ENCODE assay signal across 35 cellular contexts in the genomic region with DNA sequence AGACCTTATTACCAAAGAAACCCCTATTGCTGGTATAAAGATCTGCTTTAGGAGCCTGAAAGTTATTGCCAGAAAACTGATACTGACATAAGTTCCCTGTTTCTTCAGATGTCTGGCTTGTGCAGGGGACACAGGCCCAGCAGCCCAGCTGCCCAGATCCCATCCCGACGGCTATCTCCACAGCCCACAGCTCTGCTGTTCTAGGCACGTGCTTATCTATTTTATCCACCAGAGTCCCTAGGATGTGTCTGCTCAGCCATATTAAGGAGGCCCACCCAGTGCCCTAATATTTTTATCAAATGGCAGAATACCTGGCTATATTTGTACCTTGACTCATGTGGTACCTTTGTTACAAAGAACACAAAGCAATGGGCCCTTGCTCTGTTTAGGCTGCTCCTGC. TPM values are rescaled to one million over a fixed set of nuclear protein-coding genes. Genes with fewer than 3 reads are reported as not detected.
DNase-seq lines count a peak whose midpoint lies in the region; ATAC-seq, FAIRE-seq and TF ChIP-seq lines count a peak whose summit lies in the region.
"Had no signal": no experiment of that assay in that cellular context is flagged by ENCODE, and none has a peak within 500 bp of the region (broad histone marks: within the 10 kb centered on the region; RNA-seq: fewer than 3 reads in every experiment).

No MANE protein-coding gene starts in this region.

- H3K4me3 Mint-ChIP-seq in HFFc6, result no peak overlapping the region
- H3K4me3 Mint-ChIP-seq: B cell; CD14-positive monocyte; CD4-positive, alpha-beta memory T cell; CD4-positive, alpha-beta T cell; CD4-positive, CD25-positive, alpha-beta regulatory T cell; CD8-positive, alpha-beta memory T cell; CD8-positive, alpha-beta T cell had no signal

- TF ChIP-seq POLR2A in K562 (conservative IDR thresholded peaks at IDR 0.05), result no peak
- no peak for TF ChIP-seq POLR2A in erythroblast (IDR thresholded peaks at IDR 0.05; ENCODE audit: low read length)
- no peak for TF ChIP-seq POLR2A in Peyer's patch (IDR thresholded peaks at IDR 0.05)

- H4K20me1 ChIP-seq in K562 (replicated peaks; ENCODE audit: control insufficient read depth, insufficient read depth, low read length), result 0 out of 2 replicates have a peak, but pooled peaks cover 4% of the 10 kb centered on the region
- H4K20me1 ChIP-seq: BLaER1; BLaER1 treated with 17β-estradiol and CSF1 and Interleukin-3, amounts not matched to agents 10 nM and 100 nM had no signal

- 0% methylated on average over 3 of the region's 3 CpGs for WGBS in K562 (ENCODE audit: insufficient coverage, low coverage, missing lambda C conversion rate)

- no peak overlapping the region; a peak in 1 of 4 replicates for H3K9ac ChIP-seq in K562 (ENCODE audit: insufficient read depth in 1 of 2, low read depth in 2 of 2, low read length in 2 of 2)
- H3K9ac ChIP-seq: BLaER1; BLaER1 treated with 17β-estradiol and CSF1 and Interleukin-3, amounts not matched to agents 10 nM and 100 nM had no signal

- no peaks in the 10 kb centered on the region for H3K36me3 Mint-ChIP-seq in HFFc6 (ENCODE audit: low read depth)
- H3K36me3 Mint-ChIP-seq: CD14-positive monocyte; CD4-positive, alpha-beta memory T cell; CD4-positive, CD25-positive, alpha-beta regulatory T cell; CD8-positive, alpha-beta memory T cell; CD8-positive, alpha-beta T cell had no signal

- no peaks in the 10 kb centered on the region for H3K9me3 ChIP-seq in BE2C
- no peaks in the 10 kb centered on the region for H3K9me3 ChIP-seq in K562 (replicated peaks; ENCODE audit: control insufficient read depth, insufficient read depth, low read depth, low read length)
- no peaks in the 10 kb centered on the region for H3K9me3 ChIP-seq in Peyer's patch
- H3K9me3 ChIP-seq: A549; BLaER1; BLaER1 treated with 17β-estradiol and CSF1 and Interleukin-3, amounts not matched to agents 10 nM and 100 nM; Caco-2 had no signal

- H3K27ac ChIP-seq in K562 (ENCODE audit: extremely low read depth, low read depth, low read length) (no peak overlapping the region), Peyer's patch (no peak overlapping the region), caudate nucleus (ENCODE audit: low read depth, low read length) (no peak overlapping the region)
- H3K27ac ChIP-seq: 22Rv1; A549; BLaER1; BLaER1 treated with 17β-estradiol and CSF1 and Interleukin-3, amounts not matched to agents 10 nM and 100 nM; C4-2B had no signal

- ATAC-seq in left ventricle myocardium superior (peak; percentile 40), Right ventricle myocardium inferior (no peak), K562 (peak; percentile 75)
- ATAC-seq: A549; CD8-positive, alpha-beta T cell had no signal

- peaks cover 47% of the 10 kb centered on the region for H3K27me3 Mint-ChIP-seq in HFFc6 (ENCODE audit: insufficient read depth)
- H3K27me3 Mint-ChIP-seq: CD4-positive, alpha-beta T cell had no signal

- no TSS peak for BruUV-seq in K562 (replicated peaks; lab: Mats Ljungman, UMichigan)

- POLR2A ChIA-PET in K562 (lab: Yijun Ruan, JAX), result no interaction called here

- H3K9me1 ChIP-seq in K562 (ENCODE audit: control insufficient read depth, insufficient read depth, low read length), result no peaks in the 10 kb centered on the region

- no peak overlapping the region for H2AFZ ChIP-seq in K562 (ENCODE audit: low read depth, low read length)

- FAIRE-seq in K562 (lab: Jason Lieb, UNC), result no peak
- FAIRE-seq: A204.1, A549, D721Med had no signal

- H3K4me2 ChIP-seq in K562 (ENCODE audit: insufficient read depth, low read length), result no peak overlapping the region
- H3K4me2 ChIP-seq: A549; BLaER1; BLaER1 treated with 17β-estradiol and CSF1 and Interleukin-3, amounts not matched to agents 10 nM and 100 nM had no signal

- CTCF ChIA-PET in K562 (lab: Yijun Ruan, JAX; ENCODE audit: low intra/inter-chr PET ratio), result no interaction called here

- TF ChIP-seq CTCF in BE2C (IDR thresholded peaks at IDR 0.05; ENCODE audit: low read depth, low read length), result no peak
- no peak for TF ChIP-seq CTCF in K562 (IDR thresholded peaks at IDR 0.05 in 2 of 3, conservative IDR thresholded peaks at IDR 0.05 in 1 of 3; ENCODE audit: insufficient read depth in 2 of 3, low read depth in 1 of 3, low read length in 3 of 3)
- TF ChIP-seq CTCF in Peyer's patch (IDR thresholded peaks at IDR 0.05), result no peak
- TF ChIP-seq CTCF in HFFc6 (IDR thresholded peaks at IDR 0.05), result no peak

- no peaks in the 10 kb centered on the region for H3K79me2 ChIP-seq in K562 (ENCODE audit: control insufficient read depth, insufficient read depth, low read length)

- in situ Hi-C loops in K562 (cut with MboI), result no loop called here

- no peak for TF ChIP-seq RAD21 in K562 (CRISPR knock-in tag; conservative IDR thresholded peaks at IDR 0.05 in 1 of 2, IDR thresholded peaks at IDR 0.05 in 1 of 2)

- H3K4me3 ChIP-seq in BE2C (ENCODE audit: low read depth, low read length) (no peak overlapping the region), K562 (no peak overlapping the region), Peyer's patch (no peak overlapping the region)
- H3K4me3 ChIP-seq: A549; BLaER1; BLaER1 treated with 17β-estradiol and CSF1 and Interleukin-3, amounts not matched to agents 10 nM and 100 nM had no signal

- no peak for TF ChIP-seq EP300 in K562 (IDR thresholded peaks at IDR 0.05; ENCODE audit: low read length)

- DNase-seq in left ventricle myocardium superior (no peak), Right ventricle myocardium inferior (ENCODE audit: missing footprints) (no peak), BE2C (peak; percentile 40), K562 (ENCODE audit: extremely low read depth in 1 of 4, low spot score in 3 of 4) (peak; percentile 16 to 39 (median 28)), erythroblast (lab: John Stamatoyannopoulos, UW) (peak; percentile 63 to 85), Peyer's patch (no peak), HFFc6 (no peak), caudate nucleus (lab: John Stamatoyannopoulos, UW) (no peak)
- DNase-seq: 8988T; ACHN; AML-193; Caco-2; Calu3; CD4-positive, alpha-beta memory T cell; CD4-positive, alpha-beta T cell; CD4-positive, CD25-positive, alpha-beta regulatory T cell; CD8-positive, alpha-beta memory T cell; CD8-positive, alpha-beta T cell; COR-L47; DMS 273 treated with DMSO at 0.1 percent for 48 hours; DMS153; DMS53; DMS79; DMS79 treated with DMSO at 0.1 percent for 48 hours; DND-41; EL had no signal

- no peak overlapping the region for H3K27ac Mint-ChIP-seq in HFFc6
- H3K27ac Mint-ChIP-seq: B cell; CD14-positive monocyte; CD4-positive, alpha-beta T cell; CD4-positive, CD25-positive, alpha-beta regulatory T cell; CD8-positive, alpha-beta memory T cell; CD8-positive, alpha-beta T cell had no signal

- H3K9me3 Mint-ChIP-seq in HFFc6, result no peaks in the 10 kb centered on the region
- H3K9me3 Mint-ChIP-seq: CD14-positive monocyte; CD4-positive, alpha-beta memory T cell; CD4-positive, alpha-beta T cell; CD4-positive, CD25-positive, alpha-beta regulatory T cell; CD8-positive, alpha-beta memory T cell; CD8-positive, alpha-beta T cell had no signal

- H3K36me3 ChIP-seq in BE2C, result no peaks in the 10 kb centered on the region
- no peaks in the 10 kb centered on the region for H3K36me3 ChIP-seq in K562 (ENCODE audit: control insufficient read depth, insufficient read depth, low read length)
- H3K36me3 ChIP-seq in Peyer's patch, result no peaks in the 10 kb centered on the region
- H3K36me3 ChIP-seq: BLaER1; BLaER1 treated with 17β-estradiol and CSF1 and Interleukin-3, amounts not matched to agents 10 nM and 100 nM had no signal

- no peaks in the 10 kb centered on the region for H3K27me3 ChIP-seq in BE2C
- H3K27me3 ChIP-seq in K562 (ENCODE audit: control insufficient read depth in 2 of 2, insufficient read depth in 2 of 2, low read length in 2 of 2), result peaks cover 16 to 63% of the 10 kb centered on the region in 2 experiments
- H3K27me3 ChIP-seq in Peyer's patch, result no peaks in the 10 kb centered on the region
- H3K27me3 ChIP-seq: BLaER1; BLaER1 treated with 17β-estradiol and CSF1 and Interleukin-3, amounts not matched to agents 10 nM and 100 nM had no signal

- intact Hi-C loops in left ventricle myocardium superior (cut with micrococcal nuclease), result no loop called here
- intact Hi-C loops in Right ventricle myocardium inferior (cut with DNase I), result no loop called here
- intact Hi-C loops in K562 (cut with micrococcal nuclease), result no loop called here

- no peaks in the 10 kb centered on the region for H3K4me1 Mint-ChIP-seq in HFFc6 (ENCODE audit: low read depth)
- H3K4me1 Mint-ChIP-seq: CD14-positive monocyte; CD4-positive, alpha-beta memory T cell; CD4-positive, CD25-positive, alpha-beta regulatory T cell; CD8-positive, alpha-beta memory T cell had no signal

- H3K4me1 ChIP-seq in BE2C (no peaks in the 10 kb centered on the region; the same call in 1 of the 2 replicates), K562 (replicated peaks in 1 of 2; ENCODE audit: control insufficient read depth in 2 of 2, insufficient read depth in 2 of 2, low read length in 2 of 2) (0 out of 5 replicates have a peak, but pooled peaks cover 0 to 3% of the 10 kb centered on the region in 2 experiments), Peyer's patch (peaks cover 0 to under 1% (median 0%) of the 10 kb centered on the region in 4 donors)
- H3K4me1 ChIP-seq: A549; BLaER1; BLaER1 treated with 17β-estradiol and CSF1 and Interleukin-3, amounts not matched to agents 10 nM and 100 nM; Caco-2 had no signal

RNA-seq across cellular contexts. Expression of gene DDX20, which starts 58.9 kb away (rescaled TPM):
- total RNA-seq in left ventricle myocardium superior (7.1 TPM), Right ventricle myocardium inferior (6.6 TPM), K562 (2014; rRNA removed) (29.3 and 29.9 TPM in 2 replicates), K562 (2014; rRNA removed; fragmentation: Illumina TruSeq; extraction: Trizol) (29.6 and 32.6 TPM in 2 replicates), K562 (2015; rRNA removed; fragmentation: Illumina TruSeq; extraction: Trizol) (30.0 and 33.4 TPM in 2 replicates), K562 (2021) (21.3 and 22.1 TPM in 2 replicates), Peyer's patch (10 to 100 TPM; 13.5 to 34.7 (median 22.5) TPM)
- polyA plus RNA-seq in BE2C (2012; ENCODE audit: insufficient read depth, insufficient read length, low read depth), result 23.7 TPM
- 11.2 and 36.6 TPM in 2 replicates for total RNA-seq in K562 (2011; cell fraction: chromatin; rRNA removed; ENCODE audit: low replicate concordance)
- 8.7 and 9.2 TPM in 2 replicates for total RNA-seq in K562 (2011; cell fraction: nucleolus; rRNA removed)
- 11.8 and 13.9 TPM in 2 replicates for total RNA-seq in K562 (2011; cell fraction: nucleoplasm; rRNA removed)
- polyA plus RNA-seq in K562 (2011; rRNA removed) (18.3 and 24.5 TPM in 2 replicates), K562 (2014; fragmentation: Illumina TruSeq; extraction: Trizol) (24.5 and 26.1 TPM in 2 replicates), K562 (2014; fragmentation: Nextera tagmentation; extraction: Ambion mirVana) (1 to 10 TPM; 8.3 to 8.5 TPM), K562 (2014; rRNA removed) (15.3 and 17.6 TPM in 2 replicates)
- polyA plus RNA-seq in K562 (2011; cell fraction: cytosol; rRNA removed), result 7.0 and 10.0 TPM in 2 replicates
- polyA plus RNA-seq in K562 (2011; cell fraction: nucleus; rRNA removed), result 18.8 and 25.7 TPM in 2 replicates
- polyA plus RNA-seq in K562 (2012), result 10.5 and 14.3 TPM in 2 replicates
- polyA minus RNA-seq in K562 (2011; rRNA and poly(A)+ RNA removed), result 33.7 and 37.1 TPM in 2 replicates
- 16.9 and 18.9 TPM in 2 replicates for polyA minus RNA-seq in K562 (2011; cell fraction: cytosol; rRNA and poly(A)+ RNA removed)
- polyA minus RNA-seq in K562 (2011; cell fraction: nucleus; rRNA and poly(A)+ RNA removed), result 14.1 and 30.2 TPM in 2 replicates
- 10 to 100 TPM; 12.9 to 15.5 (median 13.9) TPM for total RNA-seq in HFFc6 (2021; fragmentation: NEBNext Ultra II Directional; extraction: Animal tissue kit (Norgen Biotek cat#: 25700))

Comparison
In these comparisons a context has a peak if more than half of its experiments do, and no peak if none do; other contexts are left out.
1. DNase-seq: peak in BE2C (single experiment), K562 (4 of 4) and erythroblast (2 of 2); none in left ventricle myocardium superior (single experiment), Right ventricle myocardium inferior (single experiment), Peyer's patch (0 of 3), HFFc6 (single experiment) and caudate nucleus (0 of 61).